Comparison of ENCODE assay signal across 1 cellular context in genomic region chr4:112759313-112759712, GRCh38.
A peak's percentile ranks its signal among the peaks of the same experiment; 100 is the strongest.
TF ChIP-seq lines count a peak whose summit lies in the region.

No MANE protein-coding gene starts in this region.

TF ChIP-seq in WTC11, 78 proteins besides CTCF, POLR2A, EP300 and RAD21 (continued from another document):
- TF ChIP-seq SOX15 (CRISPR knock-in tag; IDR thresholded peaks at IDR 0.05) (no peak), ZNF532 (CRISPR knock-in tag; IDR thresholded peaks at IDR 0.05; ENCODE audit: borderline replicate concordance) (no peak), AFF4 (CRISPR knock-in tag; IDR thresholded peaks at IDR 0.05; ENCODE audit: borderline replicate concordance) (peak; percentile 73; the same call in 1 of the 2 replicates), ZBTB21 (CRISPR knock-in tag; IDR thresholded peaks at IDR 0.05; ENCODE audit: borderline replicate concordance) (0 out of 2 replicates have a peak, but pooled peaks have one; percentile 47), ETV6 (CRISPR knock-in tag; IDR thresholded peaks at IDR 0.05) (0 out of 2 replicates have a peak, but pooled peaks have one; percentile 42), ZMAT4 (CRISPR knock-in tag; IDR thresholded peaks at IDR 0.05) (peak; percentile 61; the same call in 1 of the 2 replicates), SMAD4 (CRISPR knock-in tag; IDR thresholded peaks at IDR 0.05) (no peak)
TF ChIP-seq in WTC11: peak in this region for 7.
